ENCODE assay signal across 11 cellular contexts in genomic region chr15:45048784-45049631, GRCh38. TPM values are rescaled to one million over a fixed set of nuclear protein-coding genes. Genes with fewer than 3 reads are reported as not detected.
A peak's percentile ranks its signal among the peaks of the same experiment; 100 is the strongest.
DNase-seq lines count a peak whose midpoint lies in the region; ATAC-seq, FAIRE-seq and TF ChIP-seq lines count a peak whose summit lies in the region.
"Had no signal": no experiment of that assay in that cellular context is flagged by ENCODE, and none has a peak within 500 bp of the region (broad histone marks: within the 10 kb centered on the region; RNA-seq: fewer than 3 reads in every experiment).

No MANE protein-coding gene starts in this region.

- ATAC-seq in HG03442 (IDR thresholded peaks at IDR 0.05; ENCODE audit: unreplicated experiment) = peak; percentile 56
- no peak for ATAC-seq in HG03565 (IDR thresholded peaks at IDR 0.05; ENCODE audit: unreplicated experiment)
- ATAC-seq in HG03342 (IDR thresholded peaks at IDR 0.05; ENCODE audit: unreplicated experiment) = no peak

- H3K36me3 ChIP-seq in astrocyte (ENCODE audit: insufficient read depth, low read length) = peaks cover 2% of the 10 kb centered on the region
- H3K36me3 ChIP-seq in muscle layer of duodenum (ENCODE audit: control insufficient read depth in 1 of 2, insufficient read depth in 2 of 2, low read length in 2 of 2) = peaks cover 0 to 4% of the 10 kb centered on the region in 2 donors
- H3K36me3 ChIP-seq in HAP-1 (replicated peaks) = peaks cover 35% of the 10 kb centered on the region

- in situ Hi-C loops in HAP-1 (cut with MboI; ENCODE audit: low sequenced_read_pairs) = no loop called here

- H3K4me2 ChIP-seq in astrocyte (ENCODE audit: low read length) = no peak overlapping the region

- no peaks in the 10 kb centered on the region for H3K79me2 ChIP-seq in astrocyte (ENCODE audit: insufficient read depth, low read length)

- H2AFZ ChIP-seq in astrocyte (ENCODE audit: low read depth, low read length) = no peak overlapping the region

- H3K27ac Mint-ChIP-seq in astrocyte (ENCODE audit: unreplicated experiment) = no peak overlapping the region

- no peak overlapping the region for H3K9ac ChIP-seq in astrocyte (ENCODE audit: low read length)

- peaks cover 31% of the 10 kb centered on the region for H3K36me3 Mint-ChIP-seq in astrocyte (ENCODE audit: low read depth, unreplicated experiment)

- H3K27ac ChIP-seq in astrocyte (ENCODE audit: low read depth, low read length) = peak overlapping the region; percentile 33
- H3K27ac ChIP-seq in muscle layer of duodenum (ENCODE audit: low read length) = peak overlapping the region; percentile 56

- no peaks in the 10 kb centered on the region for H3K9me3 ChIP-seq in astrocyte (ENCODE audit: insufficient read depth, low read depth, low read length)
- no peaks in the 10 kb centered on the region for H3K9me3 ChIP-seq in muscle layer of duodenum (ENCODE audit: control insufficient read depth in 1 of 2, low read length in 2 of 2)
- no peaks in the 10 kb centered on the region for H3K9me3 ChIP-seq in HAP-1

- H3K4me3 Mint-ChIP-seq in astrocyte (ENCODE audit: unreplicated experiment) = no peak overlapping the region
- H3K4me3 Mint-ChIP-seq: natural killer cell treated with Interleukin-12 subunit alpha and Interleukin-12 subunit beta and Interleukin-15 and Interleukin-18, amount 100 ng/mL, for 72 hours had no signal

- H3K4me1 Mint-ChIP-seq in astrocyte (ENCODE audit: low read depth, unreplicated experiment) = no peaks in the 10 kb centered on the region

- H3K4me1 ChIP-seq in astrocyte (ENCODE audit: insufficient read depth, low read length) (no peaks in the 10 kb centered on the region), muscle layer of duodenum (ENCODE audit: control insufficient read depth in 1 of 2, insufficient read depth in 2 of 2, low read length in 2 of 2) (no peaks in the 10 kb centered on the region), HAP-1 (no peaks in the 10 kb centered on the region)

- H3K9me3 Mint-ChIP-seq in astrocyte (ENCODE audit: unreplicated experiment) = peaks cover 9% of the 10 kb centered on the region
- H3K9me3 Mint-ChIP-seq: natural killer cell treated with Interleukin-12 subunit alpha and Interleukin-12 subunit beta and Interleukin-15 and Interleukin-18, amount 100 ng/mL, for 72 hours had no signal

- H3K4me3 ChIP-seq in astrocyte (ENCODE audit: insufficient read depth, low read depth, low read length) (no peak overlapping the region), muscle layer of duodenum (ENCODE audit: low read depth in 1 of 2, low read length in 2 of 2) (no peak overlapping the region), HAP-1 (no peak overlapping the region)

- FAIRE-seq in GM12891 (lab: Jason Lieb, UNC) = peak; percentile 72
- no peak for FAIRE-seq in astrocyte (lab: Jason Lieb, UNC)

- TF ChIP-seq CTCF in astrocyte (IDR thresholded peaks at IDR 0.05; ENCODE audit: insufficient read depth, low read depth, low read length) = no peak

- H4K20me1 ChIP-seq in astrocyte (ENCODE audit: insufficient read depth, low read length) = no peaks in the 10 kb centered on the region

- H3K27me3 Mint-ChIP-seq in astrocyte (ENCODE audit: low read depth, unreplicated experiment) = no peaks in the 10 kb centered on the region
- H3K27me3 Mint-ChIP-seq: natural killer cell treated with Interleukin-12 subunit alpha and Interleukin-12 subunit beta and Interleukin-15 and Interleukin-18, amount 100 ng/mL, for 72 hours had no signal

- DNase-seq in GM12891 (ENCODE audit: insufficient read length, low spot score) (no peak), astrocyte (ENCODE audit: low read depth) (peak; percentile 64), HAP-1 (ENCODE audit: low spot score in 2 of 2) (no peak), SHP77 (lab: John Stamatoyannopoulos, UW) (no peak)
- DNase-seq: activated naive CD4-positive, alpha-beta T cell treated with Interleukin-2 at 50 U/mL for 16 hours; HCEC 1CT had no signal

- TF ChIP-seq POLR2A in GM12891 (IDR thresholded peaks at IDR 0.05; ENCODE audit: low read depth, low read length) = no peak

- no peaks in the 10 kb centered on the region for H3K27me3 ChIP-seq in astrocyte (ENCODE audit: insufficient read depth, low read length)
- no peaks in the 10 kb centered on the region for H3K27me3 ChIP-seq in muscle layer of duodenum (ENCODE audit: low read depth, low read length)
- H3K27me3 ChIP-seq in HAP-1 (ENCODE audit: low read depth) = no peaks in the 10 kb centered on the region

TF ChIP-seq in GM12891, 5 proteins besides CTCF, POLR2A, EP300 and RAD21:
- no peak for TF ChIP-seq POU2F2 (IDR thresholded peaks at IDR 0.05; ENCODE audit: low read depth, low read length)

RNA-seq across cellular contexts. Expression of gene SORD, which starts 26.0 kb away (rescaled TPM):
- 14.6 TPM for polyA plus RNA-seq in GM12891 (2012; ENCODE audit: low read depth, missing spikeins)
- 25.1 and 26.2 TPM in 2 replicates for total RNA-seq in astrocyte
